Comparison of ENCODE assay signal across 16 cellular contexts in genomic region chr12:22037952-22038351, GRCh38. TPM values are rescaled to one million over a fixed set of nuclear protein-coding genes. Genes with fewer than 3 reads are reported as not detected.
DNase-seq lines count a peak whose midpoint lies in the region; ATAC-seq, FAIRE-seq and TF ChIP-seq lines count a peak whose summit lies in the region.
"Had no signal": no experiment of that assay in that cellular context is flagged by ENCODE, and none has a peak within 500 bp of the region (broad histone marks: within the 10 kb centered on the region; RNA-seq: fewer than 3 reads in every experiment).

No MANE protein-coding gene starts in this region.

- no peaks in the 10 kb centered on the region for H4K20me1 ChIP-seq in mammary epithelial cell (ENCODE audit: insufficient read depth, low read length)
- H4K20me1 ChIP-seq in K562 (replicated peaks; ENCODE audit: control insufficient read depth, insufficient read depth, low read length), result no peaks in the 10 kb centered on the region

- no peak overlapping the region for H3K4me3 ChIP-seq in mammary epithelial cell (replicated peaks in 1 of 3; ENCODE audit: insufficient read depth in 1 of 3, low read depth in 2 of 3, low read length in 3 of 3)
- no peak overlapping the region for H3K4me3 ChIP-seq in breast epithelium
- H3K4me3 ChIP-seq in K562, result no peak overlapping the region
- no peak overlapping the region for H3K4me3 ChIP-seq in right lobe of liver
- no peak overlapping the region for H3K4me3 ChIP-seq in naive thymus-derived CD4-positive, alpha-beta T cell (ENCODE audit: low read length)
- H3K4me3 ChIP-seq: MG63, SJCRH30 had no signal

- H3K4me3 Mint-ChIP-seq in naive thymus-derived CD4-positive, alpha-beta T cell, result no peak overlapping the region
- no peak overlapping the region for H3K4me3 Mint-ChIP-seq in T-cell
- H3K4me3 Mint-ChIP-seq: CD4-positive, alpha-beta T cell had no signal

- intact Hi-C loops in mammary epithelial cell (cut with micrococcal nuclease), result no loop called here
- intact Hi-C loops in breast epithelium (cut with DNase I; ENCODE audit: low total_unique reads), result no loop called here
- intact Hi-C loops in K562 (cut with micrococcal nuclease), result no loop called here
- intact Hi-C loops in right lobe of liver (cut with DNase I), result no loop called here
- intact Hi-C loops in naive thymus-derived CD4-positive, alpha-beta T cell (cut with micrococcal nuclease), result no loop called here

- TF ChIP-seq CTCF in mammary epithelial cell (conservative IDR thresholded peaks at IDR 0.05 in 1 of 2, IDR thresholded peaks at IDR 0.05 in 1 of 2; ENCODE audit: extremely low read depth in 1 of 2, insufficient read depth in 1 of 2, low read depth in 1 of 2, low read length in 2 of 2) (no peak), breast epithelium (IDR thresholded peaks at IDR 0.05) (no peak), K562 (IDR thresholded peaks at IDR 0.05 in 2 of 3, conservative IDR thresholded peaks at IDR 0.05 in 1 of 3; ENCODE audit: insufficient read depth in 2 of 3, low read depth in 1 of 3, low read length in 3 of 3) (no peak), right lobe of liver (IDR thresholded peaks at IDR 0.05) (no peak)

- no peaks in the 10 kb centered on the region for H3K4me1 ChIP-seq in mammary epithelial cell (ENCODE audit: insufficient read depth, low read length)
- no peaks in the 10 kb centered on the region for H3K4me1 ChIP-seq in breast epithelium
- peaks cover 3 to 8% of the 10 kb centered on the region in 2 experiments; a peak in 3 of 5 replicates for H3K4me1 ChIP-seq in K562 (replicated peaks in 1 of 2; ENCODE audit: control insufficient read depth in 2 of 2, insufficient read depth in 2 of 2, low read length in 2 of 2)
- H3K4me1 ChIP-seq in right lobe of liver, result peaks cover 0 to 4% (median 0%) of the 10 kb centered on the region in 4 donors
- no peaks in the 10 kb centered on the region for H3K4me1 ChIP-seq in naive thymus-derived CD4-positive, alpha-beta T cell (ENCODE audit: control insufficient read depth in 2 of 2, insufficient read depth in 2 of 2, low read length in 2 of 2)
- H3K4me1 ChIP-seq: SJCRH30 had no signal

- in situ Hi-C loops in mammary epithelial cell (cut with MboI; ENCODE audit: low sequenced_read_pairs in 2 of 2) (no loop called here), K562 (cut with MboI) (no loop called here)

- H3K9ac ChIP-seq in mammary epithelial cell (ENCODE audit: insufficient read depth, low read length), result no peak overlapping the region
- no peak overlapping the region for H3K9ac ChIP-seq in K562 (ENCODE audit: insufficient read depth in 1 of 2, low read depth in 2 of 2, low read length in 2 of 2)

- no peak overlapping the region for H3K27ac Mint-ChIP-seq in naive thymus-derived CD4-positive, alpha-beta T cell
- no peak overlapping the region for H3K27ac Mint-ChIP-seq in T-cell
- H3K27ac Mint-ChIP-seq: CD4-positive, alpha-beta T cell had no signal

- ATAC-seq in K562 (peak; percentile 40; the same call in 2 of the 3 replicates), right lobe of liver (no peak), T-cell (replicated peaks in 1 of 4) (no peak)
- no peak for ATAC-seq in naive thymus-derived CD4-positive, alpha-beta T cell

- no peak for TF ChIP-seq POLR2A in breast epithelium (IDR thresholded peaks at IDR 0.05)
- no peak for TF ChIP-seq POLR2A in K562 (conservative IDR thresholded peaks at IDR 0.05)
- TF ChIP-seq POLR2A in right lobe of liver (IDR thresholded peaks at IDR 0.05), result no peak

- DNase-seq in mammary epithelial cell, result peak; percentile 6
- no peak for DNase-seq in breast epithelium (ENCODE audit: low spot score in 2 of 2)
- peak; percentile 27 for DNase-seq in OCI-M1 (lab: John Stamatoyannopoulos, UW)
- no peak for DNase-seq in K562 (ENCODE audit: extremely low read depth in 1 of 4, low spot score in 3 of 4)
- DNase-seq in NCI-H510A treated with DMSO at 0.1 percent for 48 hours (lab: John Stamatoyannopoulos, UW), result no peak
- no peak for DNase-seq in right lobe of liver
- DNase-seq in naive thymus-derived CD4-positive, alpha-beta T cell, result no peak
- DNase-seq in T-cell, result no peak
- DNase-seq: CD4-positive, alpha-beta T cell; DMS153; Karpas-422; MG63; NCI-H1105; NCI-H2081 treated with DMSO at 0.1 percent for 48 hours; SJCRH30 had no signal

- 72% methylated on average over 3 of the region's 3 CpGs for WGBS in mammary epithelial cell (ENCODE audit: low coverage, missing lambda C conversion rate)
- 14% methylated on average over 2 of the region's 3 CpGs for WGBS in K562 (ENCODE audit: insufficient coverage, low coverage, missing lambda C conversion rate)
- WGBS in right lobe of liver (ENCODE audit: insufficient coverage, low coverage, low lambda C conversion rate, missing lambda C conversion rate), result 36% methylated on average over 2 of the region's 3 CpGs

- H3K36me3 ChIP-seq in mammary epithelial cell (ENCODE audit: insufficient read depth, low read length) (no peaks in the 10 kb centered on the region), breast epithelium (no peaks in the 10 kb centered on the region), K562 (ENCODE audit: control insufficient read depth, insufficient read depth, low read length) (no peaks in the 10 kb centered on the region), right lobe of liver (no peaks in the 10 kb centered on the region)
- H3K36me3 ChIP-seq in naive thymus-derived CD4-positive, alpha-beta T cell (ENCODE audit: control insufficient read depth in 2 of 3, insufficient read depth in 3 of 3, low read length in 3 of 3), result no peaks in the 10 kb centered on the region
- H3K36me3 ChIP-seq: MG63, SJCRH30 had no signal

- H3K4me2 ChIP-seq in mammary epithelial cell (ENCODE audit: insufficient read depth, low read depth, low read length), result no peak overlapping the region
- H3K4me2 ChIP-seq in K562 (ENCODE audit: insufficient read depth, low read length), result no peak overlapping the region

- no peak for TF ChIP-seq RAD21 in K562 (CRISPR knock-in tag; conservative IDR thresholded peaks at IDR 0.05 in 1 of 2, IDR thresholded peaks at IDR 0.05 in 1 of 2)

- H3K36me3 Mint-ChIP-seq in naive thymus-derived CD4-positive, alpha-beta T cell, result no peaks in the 10 kb centered on the region
- H3K36me3 Mint-ChIP-seq in T-cell, result no peaks in the 10 kb centered on the region

- no peak for TF ChIP-seq EP300 in K562 (IDR thresholded peaks at IDR 0.05; ENCODE audit: low read length)

- CTCF ChIA-PET in mammary epithelial cell (lab: Charles Lee; ENCODE audit: low non-redundant PET), result no interaction called here
- CTCF ChIA-PET in K562 (lab: Yijun Ruan, JAX; ENCODE audit: low intra/inter-chr PET ratio), result no interaction called here
- CTCF ChIA-PET in naive thymus-derived CD4-positive, alpha-beta T cell (lab: Charles Lee), result no interaction called here
- CTCF ChIA-PET in T-cell (lab: Charles Lee), result no interaction called here

- FAIRE-seq in K562 (lab: Jason Lieb, UNC), result no peak
- FAIRE-seq: H54 had no signal

- H3K9me3 Mint-ChIP-seq in naive thymus-derived CD4-positive, alpha-beta T cell, result no peaks in the 10 kb centered on the region
- H3K9me3 Mint-ChIP-seq in T-cell, result no peaks in the 10 kb centered on the region
- H3K9me3 Mint-ChIP-seq: CD4-positive, alpha-beta T cell had no signal

- peaks cover 4 to 20% (median 13%) of the 10 kb centered on the region in 7 donors for H3K4me1 Mint-ChIP-seq in naive thymus-derived CD4-positive, alpha-beta T cell
- H3K4me1 Mint-ChIP-seq in T-cell, result peaks cover 6 to 17% (median 13%) of the 10 kb centered on the region in 3 donors

- no TSS peak for BruUV-seq in mammary epithelial cell (replicated peaks; lab: Mats Ljungman, UMichigan)
- BruUV-seq in K562 (replicated peaks; lab: Mats Ljungman, UMichigan), result no TSS peak

- H3K79me2 ChIP-seq in mammary epithelial cell (ENCODE audit: insufficient read depth, low read length) (no peaks in the 10 kb centered on the region), K562 (ENCODE audit: control insufficient read depth, insufficient read depth, low read length) (no peaks in the 10 kb centered on the region)

- H3K27ac ChIP-seq in mammary epithelial cell (ENCODE audit: insufficient read depth, low read depth, low read length) (no peak overlapping the region), breast epithelium (no peak overlapping the region), K562 (ENCODE audit: extremely low read depth, low read depth, low read length) (no peak overlapping the region), right lobe of liver (no peak overlapping the region)
- H3K27ac ChIP-seq in naive thymus-derived CD4-positive, alpha-beta T cell (ENCODE audit: low read depth, low read length), result no peak overlapping the region
- H3K27ac ChIP-seq: SJCRH30 had no signal

- no peaks in the 10 kb centered on the region for H3K9me1 ChIP-seq in K562 (ENCODE audit: control insufficient read depth, insufficient read depth, low read length)

- peaks cover 0 to 3% (median 0%) of the 10 kb centered on the region in 5 donors for H3K27me3 Mint-ChIP-seq in naive thymus-derived CD4-positive, alpha-beta T cell
- H3K27me3 Mint-ChIP-seq in T-cell, result peaks cover 5 to 7% of the 10 kb centered on the region in 2 donors
- H3K27me3 Mint-ChIP-seq: CD4-positive, alpha-beta T cell had no signal

- H3K9me3 ChIP-seq in mammary epithelial cell (replicated peaks; ENCODE audit: insufficient read depth, low read length) (no peaks in the 10 kb centered on the region), breast epithelium (no peaks in the 10 kb centered on the region), K562 (replicated peaks; ENCODE audit: control insufficient read depth, insufficient read depth, low read depth, low read length) (no peaks in the 10 kb centered on the region), right lobe of liver (no peaks in the 10 kb centered on the region)
- no peaks in the 10 kb centered on the region for H3K9me3 ChIP-seq in naive thymus-derived CD4-positive, alpha-beta T cell (ENCODE audit: control insufficient read depth in 2 of 3, low read length in 3 of 3)
- H3K9me3 ChIP-seq: MG63, SJCRH30 had no signal

- no peak overlapping the region for H2AFZ ChIP-seq in mammary epithelial cell (ENCODE audit: low read depth, low read length)
- H2AFZ ChIP-seq in K562 (ENCODE audit: low read depth, low read length), result no peak overlapping the region

- dilution Hi-C loops in mammary epithelial cell (cut with HindIII; ENCODE audit: low sequenced_read_pairs), result no loop called here

- no peaks in the 10 kb centered on the region for H3K27me3 ChIP-seq in mammary epithelial cell (ENCODE audit: insufficient read depth, low read length)
- H3K27me3 ChIP-seq in breast epithelium, result no peaks in the 10 kb centered on the region
- H3K27me3 ChIP-seq in K562 (ENCODE audit: control insufficient read depth in 2 of 2, insufficient read depth in 2 of 2, low read length in 2 of 2), result no peaks in the 10 kb centered on the region
- H3K27me3 ChIP-seq in right lobe of liver, result no peaks in the 10 kb centered on the region
- H3K27me3 ChIP-seq in naive thymus-derived CD4-positive, alpha-beta T cell (ENCODE audit: control insufficient read depth in 2 of 2, insufficient read depth in 2 of 2, low read length in 2 of 2), result no peaks in the 10 kb centered on the region
- H3K27me3 ChIP-seq: MG63, SJCRH30 had no signal

- POLR2A ChIA-PET in K562 (lab: Yijun Ruan, JAX), result no interaction called here
- POLR2A ChIA-PET in naive thymus-derived CD4-positive, alpha-beta T cell (lab: Charles Lee), result no interaction called here
- POLR2A ChIA-PET in T-cell (lab: Charles Lee), result no interaction called here

RNA-seq across cellular contexts. Expression of gene CMAS, which starts 8.1 kb away (rescaled TPM):
- total RNA-seq in mammary epithelial cell, result 10 to 100 TPM; 24.3 to 54.0 TPM
- polyA plus RNA-seq in mammary epithelial cell, result 22.6 TPM
- polyA minus RNA-seq in mammary epithelial cell, result 10.4 TPM
- total RNA-seq in breast epithelium, result 10 to 100 TPM; 20.6 to 26.5 (median 25.6) TPM
- 13.8 and 49.6 TPM in 2 replicates for total RNA-seq in K562 (2011; cell fraction: chromatin; rRNA removed; ENCODE audit: low replicate concordance)
- total RNA-seq in K562 (2011; cell fraction: nucleolus; rRNA removed), result 9.2 and 10.9 TPM in 2 replicates
- total RNA-seq in K562 (2011; cell fraction: nucleoplasm; rRNA removed), result 19.1 and 21.8 TPM in 2 replicates
- 65.3 and 66.4 TPM in 2 replicates for total RNA-seq in K562 (2014; rRNA removed)
- total RNA-seq in K562 (2014; rRNA removed; fragmentation: Illumina TruSeq; extraction: Trizol), result 74.5 and 82.5 TPM in 2 replicates
- total RNA-seq in K562 (2015; rRNA removed; fragmentation: Illumina TruSeq; extraction: Trizol), result 48.3 and 49.4 TPM in 2 replicates
- total RNA-seq in K562 (2021), result 73.3 and 74.1 TPM in 2 replicates
- polyA plus RNA-seq in K562 (2011; rRNA removed), result 56.3 and 84.6 TPM in 2 replicates
- 13.5 and 17.5 TPM in 2 replicates for polyA plus RNA-seq in K562 (2011; cell fraction: cytosol; rRNA removed)
- polyA plus RNA-seq in K562 (2011; cell fraction: nucleus; rRNA removed), result 11.9 and 16.0 TPM in 2 replicates
- 51.0 and 59.8 TPM in 2 replicates for polyA plus RNA-seq in K562 (2012)
- polyA plus RNA-seq in K562 (2014; fragmentation: Illumina TruSeq; extraction: Trizol), result 58.4 and 64.8 TPM in 2 replicates
- polyA plus RNA-seq in K562 (2014; fragmentation: Nextera tagmentation; extraction: Ambion mirVana), result 10 to 100 TPM; 29.7 to 32.0 TPM
- polyA plus RNA-seq in K562 (2014; rRNA removed), result 92.2 and 108 TPM in 2 replicates
- 39.0 and 55.8 TPM in 2 replicates for polyA minus RNA-seq in K562 (2011; rRNA and poly(A)+ RNA removed)
- polyA minus RNA-seq in K562 (2011; cell fraction: cytosol; rRNA and poly(A)+ RNA removed), result 17.4 and 24.0 TPM in 2 replicates
- 12.3 and 20.1 TPM in 2 replicates for polyA minus RNA-seq in K562 (2011; cell fraction: nucleus; rRNA and poly(A)+ RNA removed)
- total RNA-seq in right lobe of liver, result 10 to 100 TPM; 20.8 to 44.1 (median 27.6) TPM
- 10 to 100 TPM; 10.1 to 33.6 (median 19.4) TPM for total RNA-seq in naive thymus-derived CD4-positive, alpha-beta T cell
- polyA plus RNA-seq in naive thymus-derived CD4-positive, alpha-beta T cell, result 10 to 100 TPM; 29.1 to 33.8 TPM
- 10 to 100 TPM; 10.4 to 22.2 (median 18.5) TPM for total RNA-seq in T-cell

Comparison
In these comparisons a context has a peak if more than half of its experiments do, and no peak if none do; other contexts are left out.
1. DNase-seq: peak in mammary epithelial cell (single experiment) and OCI-M1 (single experiment); none in breast epithelium (0 of 2), K562 (0 of 4), NCI-H510A treated with DMSO at 0.1 percent for 48 hours (single experiment), right lobe of liver (0 of 3), naive thymus-derived CD4-positive, alpha-beta T cell (0 of 9) and T-cell (0 of 34).